21 cellular contexts compared by ENCODE assay signal in genomic region chr9:137366891-137367381, GRCh38. TPM values are rescaled to one million over a fixed set of nuclear protein-coding genes. Genes with fewer than 3 reads are reported as not detected.
A peak's percentile ranks its signal among the peaks of the same experiment; 100 is the strongest.
DNase-seq lines count a peak whose midpoint lies in the region; ATAC-seq and TF ChIP-seq lines count a peak whose summit lies in the region.
"Had no signal": no experiment of that assay in that cellular context is flagged by ENCODE, and none has a peak within 500 bp of the region (broad histone marks: within the 10 kb centered on the region; RNA-seq: fewer than 3 reads in every experiment).

No MANE protein-coding gene starts in this region.

- no peak overlapping the region for H3K27ac ChIP-seq in osteoblast (ENCODE audit: low read depth, low read length)

- DNase-seq in cardiac septum (ENCODE audit: low spot score): peak; percentile 68
- no peak for DNase-seq in Right ventricle myocardium superior
- peak; percentile 13 for DNase-seq in iPS-NIHi11 (ENCODE audit: low spot score)
- DNase-seq in osteoblast (ENCODE audit: insufficient read length, low spot score, missing footprints): peak; percentile 85
- DNase-seq in activated CD8-positive, alpha-beta memory T cell treated with anti-CD3 and anti-CD28 coated beads for 24 hours: no peak
- DNase-seq: BE2C; Calu3; CD4-positive, alpha-beta memory T cell; EL; KBM-7; NCI-H1105 treated with DMSO at 0.1 percent for 48 hours; NCI-H1694; NCI-H510A; NCI-H748 treated with DMSO at 0.1 percent for 48 hours; NK-92 treated with Interleukin-12 subunit alpha and Interleukin-12 subunit beta, amount 100 ng/mL, for 24 hours; SHP77 had no signal

- no peaks in the 10 kb centered on the region for H3K36me3 ChIP-seq in osteoblast (ENCODE audit: insufficient read depth, low read length)
- H3K36me3 ChIP-seq: BE2C had no signal

- no peak overlapping the region for H2AFZ ChIP-seq in osteoblast (ENCODE audit: low read length)

- H3K79me2 ChIP-seq in osteoblast (ENCODE audit: insufficient read depth, low read length): no peaks in the 10 kb centered on the region

- no peaks in the 10 kb centered on the region for H3K9me3 ChIP-seq in osteoblast (ENCODE audit: low read depth, low read length)
- H3K9me3 ChIP-seq: BE2C had no signal

- no peak overlapping the region for H3K4me3 ChIP-seq in osteoblast (ENCODE audit: insufficient read depth, low read length)
- H3K4me3 ChIP-seq: GM12878 had no signal

- no peaks in the 10 kb centered on the region for H3K4me1 ChIP-seq in osteoblast (ENCODE audit: insufficient read depth, low read length)
- H3K4me1 ChIP-seq: BE2C had no signal

- TF ChIP-seq CTCF in osteoblast (IDR thresholded peaks at IDR 0.05; ENCODE audit: extremely low read depth, low read depth, low read length): no peak

- intact Hi-C loops in cardiac septum (cut with DNase I) (no loop called here), Right ventricle myocardium superior (cut with DNase I) (no loop called here)

- H4K20me1 ChIP-seq in osteoblast (ENCODE audit: insufficient read depth, low read length): no peaks in the 10 kb centered on the region

- ATAC-seq in Right ventricle myocardium superior (ENCODE audit: poor library complexity): no peak
- no peak for ATAC-seq in GM18519 (IDR thresholded peaks at IDR 0.05; ENCODE audit: low FRiP score, unreplicated experiment)
- ATAC-seq in HG03342 (IDR thresholded peaks at IDR 0.05; ENCODE audit: unreplicated experiment): no peak
- ATAC-seq: GM12878 had no signal

- H3K27me3 ChIP-seq in osteoblast (ENCODE audit: insufficient read depth, low read length): no peaks in the 10 kb centered on the region

- H3K4me2 ChIP-seq in osteoblast (ENCODE audit: insufficient read depth, low read length): no peak overlapping the region

RNA-seq across cellular contexts. Expression of gene EXD3, which starts 56.0 kb away (rescaled TPM):
- total RNA-seq in cardiac septum (11.3 TPM), Right ventricle myocardium superior (6.9 TPM), osteoblast (7.6 and 10.0 TPM in 2 replicates)

RNA-seq across cellular contexts. Expression of gene NOXA1, which starts 56.3 kb away (rescaled TPM):
- total RNA-seq in cardiac septum (3.3 TPM), Right ventricle myocardium superior (1.7 TPM), osteoblast (0.36 and 0.88 TPM in 2 replicates)
- total RNA-seq: GM12878, H4, OCI-LY7 had no signal

Comparison
In these comparisons a context has a peak if more than half of its experiments do, and no peak if none do; other contexts are left out.
1. DNase-seq: peak in cardiac septum (single experiment), iPS-NIHi11 (single experiment) and osteoblast (single experiment); none in Right ventricle myocardium superior (single experiment) and activated CD8-positive, alpha-beta memory T cell treated with anti-CD3 and anti-CD28 coated beads for 24 hours (single experiment).